14 cellular contexts compared by ENCODE assay signal in genomic region chr15:67943961-67944674, GRCh38.
DNase-seq lines count a peak whose midpoint lies in the region; ATAC-seq and TF ChIP-seq lines count a peak whose summit lies in the region.
"Had no signal": no experiment of that assay in that cellular context is flagged by ENCODE, and none has a peak within 500 bp of the region (broad histone marks: within the 10 kb centered on the region; RNA-seq: fewer than 3 reads in every experiment).

No MANE protein-coding gene starts in this region.

- H3K9me3 ChIP-seq in IMR-90 (ENCODE audit: control insufficient read depth, insufficient read depth, low read length) = no peaks in the 10 kb centered on the region; the same call in 1 of the 2 replicates
- H3K9me3 ChIP-seq in SJCRH30 (replicated peaks) = peaks cover 5% of the 10 kb centered on the region

- no TSS peak for BruUV-seq in IMR-90 (replicated peaks; lab: Mats Ljungman, UMichigan)

- H3K4me3 Mint-ChIP-seq in nephron = no peak overlapping the region
- H3K4me3 Mint-ChIP-seq: CD8-positive, alpha-beta T cell; naive B cell had no signal

- in situ Hi-C loops in IMR-90 (cut with MboI; ENCODE audit: low sequenced_read_pairs) = no loop called here

- POLR2A ChIA-PET in IMR-90 (lab: Charles Lee; ENCODE audit: unreplicated experiment) = no interaction called here

- no peaks in the 10 kb centered on the region for H3K79me1 ChIP-seq in IMR-90 (ENCODE audit: low read depth in 1 of 2, low read length in 2 of 2)

- TF ChIP-seq CTCF in IMR-90 (conservative IDR thresholded peaks at IDR 0.05; ENCODE audit: low read depth, low read length) = no peak
- TF ChIP-seq CTCF in fibroblast of the aortic adventitia (IDR thresholded peaks at IDR 0.05; ENCODE audit: insufficient read depth, low read length) = no peak
- no peak for TF ChIP-seq CTCF in nephron (IDR thresholded peaks at IDR 0.05; ENCODE audit: unreplicated experiment in 3 of 3)

- H3K36me3 ChIP-seq in IMR-90 (ENCODE audit: control insufficient read depth, insufficient read depth, low read length) (no peaks in the 10 kb centered on the region), SJCRH30 (no peaks in the 10 kb centered on the region)

- H2AFZ ChIP-seq in IMR-90 (replicated peaks; ENCODE audit: low read length, poor library complexity) = no peak overlapping the region

- H3K36me3 Mint-ChIP-seq in nephron (ENCODE audit: low read depth) = peaks cover 5% of the 10 kb centered on the region
- H3K36me3 Mint-ChIP-seq: CD8-positive, alpha-beta T cell; naive B cell had no signal

- no CpG with 5 or more reads among the region's 11 CpGs for WGBS in IMR-90 (ENCODE audit: extremely low coverage in 2 of 2, insufficient read length in 1 of 2), 2 experiments

- ATAC-seq in IMR-90 (ENCODE audit: low read depth) (peak; percentile 28; the same call in 1 of the 2 replicates), HG03139 (IDR thresholded peaks at IDR 0.05; ENCODE audit: unreplicated experiment) (no peak)
- ATAC-seq: CD8-positive, alpha-beta T cell had no signal

- TF ChIP-seq POLR2A in IMR-90 (IDR thresholded peaks at IDR 0.05; ENCODE audit: low read depth, low read length) = no peak

- H3K4ac ChIP-seq in IMR-90 (ENCODE audit: low read depth, low read length) = no peak overlapping the region

- intact Hi-C loops in IMR-90 (cut with micrococcal nuclease) = no loop called here

- H3K9me1 ChIP-seq in IMR-90 (ENCODE audit: insufficient read depth, low read length) = no peaks in the 10 kb centered on the region

- H3K9ac ChIP-seq in IMR-90 (ENCODE audit: low read depth, low read length) = no peak overlapping the region

- no peaks in the 10 kb centered on the region for H3K27me3 Mint-ChIP-seq in nephron (ENCODE audit: low read depth)
- H3K27me3 Mint-ChIP-seq: naive B cell had no signal

- H3K4me2 ChIP-seq in IMR-90 (ENCODE audit: low read depth, low read length) = no peak overlapping the region

- peaks cover 4% of the 10 kb centered on the region for H3K4me1 ChIP-seq in IMR-90 (ENCODE audit: control insufficient read depth, insufficient read depth, low read length)
- H3K4me1 ChIP-seq in SJCRH30 = peaks cover 13% of the 10 kb centered on the region

- no peak overlapping the region for H3K56ac ChIP-seq in IMR-90 (ENCODE audit: extremely low read depth, insufficient read depth, low read length)

- H3K27me3 ChIP-seq in IMR-90 (ENCODE audit: control insufficient read depth, insufficient read depth, low read length) = no peaks in the 10 kb centered on the region
- H3K27me3 ChIP-seq in SJCRH30 = no peaks in the 10 kb centered on the region

- no peak overlapping the region for H2AK5ac ChIP-seq in IMR-90 (ENCODE audit: low read depth, low read length)

- no peak overlapping the region for H2BK120ac ChIP-seq in IMR-90 (ENCODE audit: low read depth, low read length)

- no peak overlapping the region for H3K14ac ChIP-seq in IMR-90 (replicated peaks; ENCODE audit: low read depth, low read length)

- no peak overlapping the region for H4K8ac ChIP-seq in IMR-90 (ENCODE audit: low read depth in 2 of 2, low read length in 2 of 2)

- no peak overlapping the region for H3K23ac ChIP-seq in IMR-90 (ENCODE audit: low read depth, low read length)

- no peaks in the 10 kb centered on the region; the same call in 1 of the 2 replicates for H4K20me1 ChIP-seq in IMR-90 (ENCODE audit: insufficient read depth, low read length)

- H3K4me3 ChIP-seq in IMR-90 (ENCODE audit: insufficient read depth, low read depth, low read length) (no peak overlapping the region), fibroblast of the aortic adventitia (ENCODE audit: low read depth, low read length) (no peak overlapping the region), SJCRH30 (no peak overlapping the region)

- no peak overlapping the region for H2BK15ac ChIP-seq in IMR-90 (ENCODE audit: low read depth, low read length)

- dilution Hi-C loops in IMR-90 (cut with HindIII; ENCODE audit: low sequenced_read_pairs, unreplicated experiment) = no loop called here

- no peak for DNase-seq in IMR-90
- DNase-seq in fibroblast of the aortic adventitia (ENCODE audit: low read depth) = peak; percentile 75
- no peak for DNase-seq in HPDE6-E6E7 (ENCODE audit: extremely low spot score)
- no peak for DNase-seq in RPMI8226
- no peak for DNase-seq in SJCRH30
- DNase-seq: CD8-positive, alpha-beta T cell; MM.1S; naive B cell; NCI-H69; stimulated activated CD4-positive, alpha-beta T cell treated with anti-CD3 and anti-CD28 coated beads, Interleukin-2, amount 100 ng/mL, for 48 hours; stimulated activated CD8-positive, alpha-beta memory T cell treated with anti-CD3 and anti-CD28 coated beads, Interleukin-4, amount 100 ng/mL, for 48 hours had no signal

- H3K4me1 Mint-ChIP-seq in nephron = peaks cover 38% of the 10 kb centered on the region

- H2BK20ac ChIP-seq in IMR-90 (ENCODE audit: low read depth, low read length) = no peak overlapping the region

- no peak overlapping the region for H3K18ac ChIP-seq in IMR-90 (ENCODE audit: low read depth, low read length)

- no peak overlapping the region for H2BK5ac ChIP-seq in IMR-90 (ENCODE audit: low read depth, low read length, poor library complexity, severe bottlenecking)

- peak overlapping the region; percentile 27 to 86 (median 52) for H3K27ac Mint-ChIP-seq in nephron
- H3K27ac Mint-ChIP-seq: CD8-positive, alpha-beta T cell had no signal

- H3K27ac ChIP-seq in IMR-90 (ENCODE audit: insufficient read depth, low read length) = no peak overlapping the region
- H3K27ac ChIP-seq in temporal lobe (ENCODE audit: low read depth, low read length) = peak overlapping the region; percentile 21
- no peak overlapping the region for H3K27ac ChIP-seq in SJCRH30

- H2AK9ac ChIP-seq in IMR-90 (replicated peaks; ENCODE audit: low read depth, low read length, poor library complexity) = no peak overlapping the region

- no peak overlapping the region for H4K91ac ChIP-seq in IMR-90 (ENCODE audit: insufficient read depth, low read depth, low read length)

- CTCF ChIA-PET in IMR-90 (lab: Yijun Ruan, JAX) = no interaction called here

- no peaks in the 10 kb centered on the region for H3K9me3 Mint-ChIP-seq in nephron
- H3K9me3 Mint-ChIP-seq: CD8-positive, alpha-beta T cell had no signal

- no peak overlapping the region for H4K5ac ChIP-seq in IMR-90 (ENCODE audit: low read depth, low read length)

- no peak for TF ChIP-seq RAD21 in IMR-90 (IDR thresholded peaks at IDR 0.05; ENCODE audit: low read length)

TF ChIP-seq in IMR-90, 13 proteins besides CTCF, POLR2A, EP300 and RAD21:
- no peak for TF ChIP-seq FOS (IDR thresholded peaks at IDR 0.05; ENCODE audit: low read depth, low read length)
- no peak for TF ChIP-seq CHD1 (IDR thresholded peaks at IDR 0.05; ENCODE audit: low read depth, low read length)
- TF ChIP-seq USF2 (IDR thresholded peaks at IDR 0.05; ENCODE audit: low read depth, low read length) = no peak
- no peak for TF ChIP-seq CEBPB (IDR thresholded peaks at IDR 0.05; ENCODE audit: low read depth, low read length)
- TF ChIP-seq MAZ (IDR thresholded peaks at IDR 0.05; ENCODE audit: borderline replicate concordance, low read depth, low read length) = no peak
- no peak for TF ChIP-seq NFE2L2 (IDR thresholded peaks at IDR 0.05; ENCODE audit: low read depth, low read length)
- TF ChIP-seq RFX5 (IDR thresholded peaks at IDR 0.05; ENCODE audit: low read depth, low read length) = no peak
- TF ChIP-seq BHLHE40 (IDR thresholded peaks at IDR 0.05; ENCODE audit: low read depth, low read length) = no peak
- TF ChIP-seq MAFK (IDR thresholded peaks at IDR 0.05; ENCODE audit: low read depth, low read length) = no peak
- TF ChIP-seq SMC3 (IDR thresholded peaks at IDR 0.05; ENCODE audit: low read depth, low read length) = no peak
- no peak for TF ChIP-seq RCOR1 (IDR thresholded peaks at IDR 0.05; ENCODE audit: insufficient replicate concordance, low read length)
- TF ChIP-seq MXI1 (IDR thresholded peaks at IDR 0.05; ENCODE audit: borderline replicate concordance, low read depth, low read length) = no peak
- no peak for TF ChIP-seq ELK1 (IDR thresholded peaks at IDR 0.05; ENCODE audit: borderline replicate concordance, low read depth, low read length)
